Comparison of ENCODE assay signal across 8 cellular contexts in the genomic region with DNA sequence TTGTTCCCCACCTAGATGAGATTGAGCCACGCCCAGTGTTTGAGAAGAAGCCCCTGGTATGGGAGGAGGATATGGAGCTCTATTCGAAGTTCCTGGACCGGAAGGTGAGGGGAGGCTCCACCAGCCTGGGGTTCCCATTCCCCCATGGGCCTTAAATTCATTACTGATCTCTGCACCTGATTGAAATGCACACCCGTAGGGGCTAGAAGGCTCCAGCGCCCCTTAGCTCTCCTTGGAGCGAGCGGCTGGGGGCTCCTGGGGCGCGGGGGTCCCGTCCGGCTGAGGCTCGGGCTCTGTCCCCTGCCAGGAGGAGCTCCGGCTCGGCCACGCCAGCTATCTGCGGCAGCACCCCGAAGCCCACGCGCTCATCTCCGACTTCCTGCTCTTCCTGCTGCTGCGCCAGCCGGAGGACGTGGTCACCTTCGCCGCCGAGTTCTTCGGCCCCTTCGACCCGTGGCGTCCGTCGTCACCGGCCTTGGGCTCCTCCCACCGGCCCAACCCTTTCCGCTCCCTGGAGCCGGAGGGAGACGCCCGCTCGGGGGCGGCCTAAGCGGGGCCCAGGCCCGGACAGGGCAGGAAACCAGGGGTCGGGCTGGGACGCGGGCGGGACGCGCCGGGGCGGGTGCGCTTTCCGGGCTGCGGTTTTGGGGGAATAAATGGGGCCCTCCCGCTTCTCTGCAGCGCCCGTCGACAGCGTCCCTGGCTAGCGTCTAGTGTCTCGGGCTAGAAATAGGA.
DNase-seq lines count a peak whose midpoint lies in the region; ATAC-seq and FAIRE-seq lines count a peak whose summit lies in the region.

No MANE protein-coding gene starts in this region.

- FAIRE-seq in HTR-8/SVneo (lab: Jason Lieb, UNC), result peak; percentile 92

- ATAC-seq in GM19467 (IDR thresholded peaks at IDR 0.05; ENCODE audit: unreplicated experiment), result peak; percentile 95
- ATAC-seq in central memory CD8-positive, alpha-beta T cell (replicated peaks; ENCODE audit: extremely low read depth, poor library complexity, severe bottlenecking), result peak; percentile 72

- DNase-seq in C1 segment of cervical spinal cord (lab: John Stamatoyannopoulos, UW) (peak in 11 of 14 donors; percentile 13 to 81 (median 55)), HTR-8/SVneo (ENCODE audit: insufficient read length, low spot score) (peak; percentile 78), NCI-H1930 (lab: John Stamatoyannopoulos, UW) (no peak)
- peak; percentile 20 for DNase-seq in activated CD4-positive, CD25-positive, alpha-beta regulatory T cell treated with anti-CD3 and anti-CD28 coated beads, Interleukin-2, amount 50 U/mL, for 16 hours (ENCODE audit: low read depth, low spot score)
- DNase-seq in central memory CD8-positive, alpha-beta T cell (ENCODE audit: low spot score in 2 of 2), result peak; percentile 39 to 51
- DNase-seq in stimulated activated CD4-positive, alpha-beta T cell treated with anti-CD3 and anti-CD28 coated beads, Interleukin-2, amount 100 ng/mL, for 24 hours, result peak; percentile 68 to 77

- peak overlapping the region; percentile 89 for H3K27ac ChIP-seq in layer of hippocampus (ENCODE audit: low read depth, low read length)

- peaks cover 5% of the 10 kb centered on the region for H3K36me3 Mint-ChIP-seq in central memory CD8-positive, alpha-beta T cell (ENCODE audit: insufficient read depth)

- peaks cover 5% of the 10 kb centered on the region for H3K4me1 Mint-ChIP-seq in central memory CD8-positive, alpha-beta T cell

- no peaks in the 10 kb centered on the region for H3K9me3 Mint-ChIP-seq in central memory CD8-positive, alpha-beta T cell

- no peaks in the 10 kb centered on the region for H3K27me3 Mint-ChIP-seq in central memory CD8-positive, alpha-beta T cell

- peak overlapping the region; percentile 83 for H3K27ac Mint-ChIP-seq in central memory CD8-positive, alpha-beta T cell (ENCODE audit: low read depth)

- H3K4me3 Mint-ChIP-seq in central memory CD8-positive, alpha-beta T cell, result peak overlapping the region; percentile 75

- no peaks in the 10 kb centered on the region for H3K27me3 ChIP-seq in layer of hippocampus (ENCODE audit: control insufficient read depth, insufficient read depth, low read length)

Comparison
In these comparisons a context has a peak if more than half of its experiments do, and no peak if none do; other contexts are left out.
1. DNase-seq: peak in C1 segment of cervical spinal cord (11 of 14), HTR-8/SVneo (single experiment), activated CD4-positive, CD25-positive, alpha-beta regulatory T cell treated with anti-CD3 and anti-CD28 coated beads, Interleukin-2, amount 50 U/mL, for 16 hours (single experiment), central memory CD8-positive, alpha-beta T cell (2 of 2) and stimulated activated CD4-positive, alpha-beta T cell treated with anti-CD3 and anti-CD28 coated beads, Interleukin-2, amount 100 ng/mL, for 24 hours (2 of 2); none in NCI-H1930 (0 of 2).